ENCODE assay signal across 12 cellular contexts in genomic region chr3:59425371-59425770, GRCh38.
A peak's percentile ranks its signal among the peaks of the same experiment; 100 is the strongest.
DNase-seq lines count a peak whose midpoint lies in the region; ATAC-seq, FAIRE-seq and TF ChIP-seq lines count a peak whose summit lies in the region.
"Had no signal": no experiment of that assay in that cellular context is flagged by ENCODE, and none has a peak within 500 bp of the region (broad histone marks: within the 10 kb centered on the region; RNA-seq: fewer than 3 reads in every experiment).

No MANE protein-coding gene starts in this region.

- no peaks in the 10 kb centered on the region for H3K9me2 ChIP-seq in GM23248 (ENCODE audit: insufficient read depth)

- DNase-seq in AG04450 (ENCODE audit: low read depth, low spot score) (peak; percentile 82), GM23248 (peak; percentile 92), amniotic epithelial cell (ENCODE audit: low read depth) (peak; percentile 98), keratinocyte (ENCODE audit: low read depth, low spot score) (peak; percentile 9)
- DNase-seq: Calu3, NCI-H1694 treated with DMSO at 0.1 percent for 48 hours, PC-9, posterior cingulate gyrus had no signal

- H4K20me1 ChIP-seq in GM23248 (ENCODE audit: insufficient read depth) (no peaks in the 10 kb centered on the region), keratinocyte (ENCODE audit: control insufficient read depth, extremely low read depth, insufficient read depth, low read length) (no peaks in the 10 kb centered on the region)

- no peak overlapping the region; the same call in 1 of the 2 replicates for H3K4me3 ChIP-seq in AG04450 (ENCODE audit: low read depth, low read length)
- H3K4me3 ChIP-seq in GM23248: no peak overlapping the region
- no peak overlapping the region for H3K4me3 ChIP-seq in keratinocyte (ENCODE audit: control insufficient read depth in 2 of 3, extremely low read depth in 1 of 3, insufficient read depth in 2 of 3, low read depth in 1 of 3, low read length in 3 of 3)
- H3K4me3 ChIP-seq: PC-9 had no signal

- no peaks in the 10 kb centered on the region for H3K36me3 ChIP-seq in GM23248 (ENCODE audit: low read depth)
- no peaks in the 10 kb centered on the region for H3K36me3 ChIP-seq in keratinocyte (ENCODE audit: control insufficient read depth in 2 of 2, extremely low read depth in 1 of 2, insufficient read depth in 2 of 2, low read length in 2 of 2)

- peak overlapping the region; percentile 66 for H3K4me2 ChIP-seq in GM23248 (ENCODE audit: unreplicated experiment)
- peak overlapping the region; percentile 23 for H3K4me2 ChIP-seq in keratinocyte (ENCODE audit: control insufficient read depth, extremely low read depth, insufficient read depth, low read depth, low read length)
- H3K4me2 ChIP-seq: PC-9 had no signal

- H2AFZ ChIP-seq in GM23248: peak overlapping the region; percentile 56
- H2AFZ ChIP-seq in keratinocyte (ENCODE audit: control insufficient read depth, low read length): no peak overlapping the region
- H2AFZ ChIP-seq: PC-9 had no signal

- no peaks in the 10 kb centered on the region for H3K9me1 ChIP-seq in keratinocyte (ENCODE audit: control insufficient read depth, extremely low read depth, insufficient read depth, low read length)

- 12 to 13% methylated on average over 8 of the region's 8 CpGs for WGBS in GM23248 (ENCODE audit: low coverage in 1 of 2, low lambda C conversion rate in 2 of 2, missing lambda C conversion rate in 2 of 2), 2 experiments

- H3K9ac ChIP-seq in GM23248: peak overlapping the region; percentile 82
- H3K9ac ChIP-seq in keratinocyte (ENCODE audit: control insufficient read depth, extremely low read depth, insufficient read depth, low read length): peak overlapping the region; percentile 26

- H3K27ac ChIP-seq in AG04450 (ENCODE audit: low read depth, low read length): peak overlapping the region; percentile 94
- peak overlapping the region; percentile 97 for H3K27ac ChIP-seq in GM23248
- H3K27ac ChIP-seq in keratinocyte (ENCODE audit: control insufficient read depth, insufficient read depth, low read length): peak overlapping the region; percentile 27
- H3K27ac ChIP-seq: PC-9 had no signal

- FAIRE-seq in keratinocyte (lab: Jason Lieb, UNC): peak; percentile 92

- H3K9me3 ChIP-seq in AG04450 (ENCODE audit: control insufficient read depth, insufficient read depth, low read length): no peaks in the 10 kb centered on the region
- H3K9me3 ChIP-seq in GM23248 (ENCODE audit: low read depth): no peaks in the 10 kb centered on the region
- H3K9me3 ChIP-seq in keratinocyte (ENCODE audit: control insufficient read depth, low read depth, low read length): no peaks in the 10 kb centered on the region

- H3K79me2 ChIP-seq in GM23248 (ENCODE audit: insufficient read depth) (no peaks in the 10 kb centered on the region), keratinocyte (ENCODE audit: control insufficient read depth, insufficient read depth, low read length) (no peaks in the 10 kb centered on the region)

- H3K27me3 ChIP-seq in AG04450 (ENCODE audit: control insufficient read depth, insufficient read depth, low read length): no peaks in the 10 kb centered on the region
- H3K27me3 ChIP-seq in GM23248 (replicated peaks; ENCODE audit: insufficient read depth): no peaks in the 10 kb centered on the region
- peaks cover 3% of the 10 kb centered on the region for H3K27me3 ChIP-seq in keratinocyte (ENCODE audit: control insufficient read depth, extremely low read depth, insufficient read depth, low read length)

- POLR2A ChIA-PET in AG04450 (lab: Yijun Ruan, JAX): interaction anchor here (0.9 to 3.8 kb wide), 6 partner anchors 8 to 216 kb away, joined by 3 to 24 read pairs (median 3); no protein-coding TSS in a partner anchor

- H3F3A ChIP-seq in GM23248 (ENCODE audit: insufficient read depth): peaks cover 18% of the 10 kb centered on the region

- in situ Hi-C loops in GM23248 (cut with MboI): no loop called here

- CTCF ChIA-PET in AG04450 (lab: Charles Lee): interaction anchor here (1.2 kb wide), 2 partner anchors 432 to 601 kb away, joined by 4 to 5 read pairs; no protein-coding TSS in a partner anchor

- dilution Hi-C loops in keratinocyte (cut with MboI; ENCODE audit: extremely low pct_ligation_motif_present, low sequenced_read_pairs): no loop called here

- TF ChIP-seq CTCF in AG04450 (IDR thresholded peaks at IDR 0.05; ENCODE audit: low read depth, low read length): no peak
- no peak for TF ChIP-seq CTCF in keratinocyte (optimal IDR thresholded peaks at IDR 0.05 in 1 of 3, IDR thresholded peaks at IDR 0.05 in 1 of 3, conservative IDR thresholded peaks at IDR 0.05 in 1 of 3; ENCODE audit: extremely low read depth in 1 of 3, insufficient read depth in 2 of 3, low read length in 3 of 3)

- peaks cover 36% of the 10 kb centered on the region for H3K4me1 ChIP-seq in GM23248 (ENCODE audit: insufficient read depth)
- H3K4me1 ChIP-seq in keratinocyte (ENCODE audit: control insufficient read depth, extremely low read depth, insufficient read depth, low read length): peaks cover 39% of the 10 kb centered on the region

- no peak for ATAC-seq in GM21723 (IDR thresholded peaks at IDR 0.05; ENCODE audit: unreplicated experiment)
- ATAC-seq in GM19397 (IDR thresholded peaks at IDR 0.05; ENCODE audit: unreplicated experiment): no peak
- no peak for ATAC-seq in HG03342 (IDR thresholded peaks at IDR 0.05; ENCODE audit: unreplicated experiment)
- no peak for ATAC-seq in HG02852 (IDR thresholded peaks at IDR 0.05; ENCODE audit: unreplicated experiment)

Comparison
In these comparisons a context has a peak if more than half of its experiments do, and no peak if none do; other contexts are left out.
1. DNase-seq: peak in every context shown above with its lines; median percentile 98 in amniotic epithelial cell; 92 in GM23248; 82 in AG04450; 9 in keratinocyte.
2. H3K27ac ChIP-seq: peak in every context shown above with its lines; median percentile 97 in GM23248; 94 in AG04450; 27 in keratinocyte.